In the genomic region with DNA sequence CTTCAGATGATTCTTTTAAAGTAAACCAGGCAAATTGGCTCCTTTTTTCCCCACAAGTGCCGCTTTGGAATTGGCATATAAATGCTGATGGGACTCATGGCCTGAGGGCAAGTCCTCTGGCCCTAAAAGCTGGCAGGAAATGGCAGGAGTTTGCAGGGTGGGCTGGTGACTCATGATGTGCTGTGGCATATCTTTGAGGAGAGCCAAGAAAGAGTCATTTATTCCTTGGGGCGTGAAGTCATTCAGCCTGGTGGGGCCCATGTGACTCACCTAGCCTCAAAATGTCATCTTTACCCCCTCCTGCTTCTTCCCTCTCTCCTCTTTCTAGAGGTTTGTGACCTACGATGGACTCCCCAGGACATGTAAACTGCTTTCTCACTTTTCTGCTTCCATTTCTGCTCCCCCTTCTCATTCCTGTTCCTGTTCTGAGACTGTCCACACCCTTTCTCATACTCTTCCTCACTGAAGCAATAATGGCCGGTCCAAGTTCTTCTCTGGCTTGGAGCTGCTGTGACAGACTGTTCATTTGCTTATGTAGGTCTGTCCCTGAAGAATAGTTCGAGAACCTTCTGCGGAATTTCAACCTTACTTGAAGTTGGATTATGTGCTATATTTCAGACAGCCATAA, we compare ENCODE assay signal across 10 cellular contexts.
A peak's percentile ranks its signal among the peaks of the same experiment; 100 is the strongest.
DNase-seq lines count a peak whose midpoint lies in the region; ATAC-seq and TF ChIP-seq lines count a peak whose summit lies in the region.
"Had no signal": no experiment of that assay in that cellular context is flagged by ENCODE, and none has a peak within 500 bp of the region (broad histone marks: within the 10 kb centered on the region; RNA-seq: fewer than 3 reads in every experiment).

No MANE protein-coding gene starts in this region.

- peak overlapping the region; percentile 39 for H3K9ac ChIP-seq in adipocyte (ENCODE audit: low read length)

- peaks cover 19% of the 10 kb centered on the region for H3K4me1 ChIP-seq in adipocyte (ENCODE audit: control insufficient read depth, insufficient read depth, low read length)

- peak; percentile 95 for DNase-seq in Daoy (ENCODE audit: low read depth)
- peak; percentile 88 for DNase-seq in MG63
- peak; percentile 76 for DNase-seq in adipocyte (ENCODE audit: low read depth)
- DNase-seq in renal cortical epithelial cell (ENCODE audit: low read depth) = peak; percentile 97
- no peak for DNase-seq in GM10266 (ENCODE audit: extremely low spot score)
- DNase-seq: retina had no signal

- H3K36me3 ChIP-seq in MG63 (no peaks in the 10 kb centered on the region), adipocyte (ENCODE audit: control insufficient read depth, insufficient read depth, low read length, severe bottlenecking) (no peaks in the 10 kb centered on the region)

- TF ChIP-seq CTCF in GM10266 (IDR thresholded peaks at IDR 0.05; ENCODE audit: control insufficient read depth, insufficient read depth, low read depth, missing control alignments) = no peak

- H3K4me3 ChIP-seq in MG63 = no peak overlapping the region
- H3K4me3 ChIP-seq in adipocyte (ENCODE audit: low read length) = peak overlapping the region; percentile 17

- H3K9me3 ChIP-seq in MG63 = no peaks in the 10 kb centered on the region
- peaks cover 6% of the 10 kb centered on the region for H3K9me3 ChIP-seq in adipocyte (ENCODE audit: control insufficient read depth, low read length)

- H3K27me3 ChIP-seq in MG63 = no peaks in the 10 kb centered on the region
- H3K27me3 ChIP-seq in adipocyte (replicated peaks; ENCODE audit: control insufficient read depth, insufficient read depth, low read length) = no peaks in the 10 kb centered on the region

- ATAC-seq in HG03439 (IDR thresholded peaks at IDR 0.05; ENCODE audit: unreplicated experiment) = no peak
- ATAC-seq in GM19324 (IDR thresholded peaks at IDR 0.05; ENCODE audit: low FRiP score, unreplicated experiment) = no peak
- ATAC-seq in GM18907 (IDR thresholded peaks at IDR 0.05; ENCODE audit: unreplicated experiment) = no peak
- ATAC-seq: Right ventricle myocardium inferior had no signal
